22 cellular contexts compared by ENCODE assay signal in the genomic region with DNA sequence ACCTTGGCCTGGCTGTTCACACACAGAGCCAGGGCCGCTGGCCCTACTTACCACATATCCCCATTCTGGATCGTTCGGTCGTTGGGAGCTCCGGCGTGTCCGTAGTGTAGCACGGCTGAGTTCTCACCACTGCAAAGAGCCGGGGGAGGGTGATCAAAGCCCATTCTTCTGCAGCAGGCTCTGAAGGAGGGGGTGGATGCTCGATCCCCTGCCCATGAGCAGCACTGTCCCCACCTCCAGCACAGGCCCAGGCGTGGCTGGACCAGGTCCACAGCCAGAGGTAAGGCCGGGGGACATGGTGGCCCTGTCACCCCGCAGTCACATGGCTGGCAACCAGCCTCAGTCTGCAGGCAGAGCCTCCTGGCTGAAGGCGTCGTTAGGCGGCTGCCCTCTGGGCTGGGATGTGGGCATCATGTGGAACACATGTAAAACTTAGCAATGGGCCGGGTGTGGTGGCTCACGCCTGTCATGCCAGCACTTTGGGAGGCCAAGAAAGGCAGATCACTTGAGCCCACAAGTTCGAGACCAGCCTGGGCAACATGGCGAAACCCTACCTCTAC.
"Had no signal": no experiment of that assay in that cellular context is flagged by ENCODE, and none has a peak within 500 bp of the region (broad histone marks: within the 10 kb centered on the region; RNA-seq: fewer than 3 reads in every experiment).

No MANE protein-coding gene starts in this region.

- DNase-seq: hippocampal formation; mesendoderm; naive B cell; natural killer cell; nephron progenitor cell; retina; stimulated activated CD4-positive, alpha-beta T cell treated with anti-CD3 and anti-CD28 coated beads, Interleukin-1b, Interleukin-23, amount 100 ng/mL, for 48 hours; stimulated activated CD4-positive, alpha-beta T cell treated with anti-CD3 and anti-CD28 coated beads, Interleukin-2, amount 100 ng/mL, for 48 hours; stimulated activated CD4-positive, alpha-beta T cell treated with anti-CD3 and anti-CD28 coated beads, Interleukin-4, amount 100 ng/mL, for 4 hours; stimulated activated CD8-positive, alpha-beta memory T cell treated with anti-CD3 and anti-CD28 coated beads, Interleukin-4, amount 100 ng/mL, for 48 hours; stimulated activated naive CD4-positive, alpha-beta T cell treated with Interleukin-2 at 50 U/mL for 16 hours; stimulated activated naive CD8-positive, alpha-beta T cell treated with anti-CD3 and anti-CD28 coated beads, Interleukin-15, amount 100 ng/mL, for 72 hours; uterus had no signal

- H3K9ac ChIP-seq: neural progenitor cell had no signal

- FAIRE-seq: keratinocyte, pancreas had no signal

- H3K9me3 ChIP-seq: pancreas, prostate gland, right lobe of liver, tibial nerve, uterus had no signal

- ATAC-seq: natural killer cell; pancreas; stimulated activated memory B cell treated with anti-CD40 and anti-IgM and Interleukin-4, amounts not matched to agents 10 μg/mL and 1 μg/mL and 100 μg/mL, for 72 hours; stimulated activated naive CD8-positive, alpha-beta T cell treated with anti-CD3 and anti-CD28 coated beads, Interleukin-15, amount 100 ng/mL, for 72 hours had no signal

- H3K4me1 ChIP-seq: pancreas, prostate gland had no signal

- H3K4me3 ChIP-seq: lung, neural progenitor cell, pancreas, prostate gland, right lobe of liver, smooth muscle cell, tibial nerve, uterus had no signal

- H3K4me2 ChIP-seq: neural progenitor cell, smooth muscle cell had no signal

- H3K36me3 ChIP-seq: neural progenitor cell, pancreas, prostate gland, uterus had no signal

- H3K27ac ChIP-seq: neural progenitor cell, pancreas, prostate gland, right lobe of liver, tibial nerve, uterus had no signal

- H3K27me3 ChIP-seq: neural progenitor cell, pancreas, right lobe of liver, tibial nerve, uterus had no signal

- H2AFZ ChIP-seq: neural progenitor cell had no signal
